ENCODE assay signal across 3 cellular contexts in genomic region chr2:126224766-126225165, GRCh38.
"Had no signal": no experiment of that assay in that cellular context is flagged by ENCODE, and none has a peak within 500 bp of the region (broad histone marks: within the 10 kb centered on the region; RNA-seq: fewer than 3 reads in every experiment).

No MANE protein-coding gene starts in this region.

- DNase-seq: GDM1, GF-D8 had no signal

- H3K4me3 ChIP-seq: GM12878 had no signal
